Comparison of ENCODE assay signal across 27 cellular contexts in the genomic region with DNA sequence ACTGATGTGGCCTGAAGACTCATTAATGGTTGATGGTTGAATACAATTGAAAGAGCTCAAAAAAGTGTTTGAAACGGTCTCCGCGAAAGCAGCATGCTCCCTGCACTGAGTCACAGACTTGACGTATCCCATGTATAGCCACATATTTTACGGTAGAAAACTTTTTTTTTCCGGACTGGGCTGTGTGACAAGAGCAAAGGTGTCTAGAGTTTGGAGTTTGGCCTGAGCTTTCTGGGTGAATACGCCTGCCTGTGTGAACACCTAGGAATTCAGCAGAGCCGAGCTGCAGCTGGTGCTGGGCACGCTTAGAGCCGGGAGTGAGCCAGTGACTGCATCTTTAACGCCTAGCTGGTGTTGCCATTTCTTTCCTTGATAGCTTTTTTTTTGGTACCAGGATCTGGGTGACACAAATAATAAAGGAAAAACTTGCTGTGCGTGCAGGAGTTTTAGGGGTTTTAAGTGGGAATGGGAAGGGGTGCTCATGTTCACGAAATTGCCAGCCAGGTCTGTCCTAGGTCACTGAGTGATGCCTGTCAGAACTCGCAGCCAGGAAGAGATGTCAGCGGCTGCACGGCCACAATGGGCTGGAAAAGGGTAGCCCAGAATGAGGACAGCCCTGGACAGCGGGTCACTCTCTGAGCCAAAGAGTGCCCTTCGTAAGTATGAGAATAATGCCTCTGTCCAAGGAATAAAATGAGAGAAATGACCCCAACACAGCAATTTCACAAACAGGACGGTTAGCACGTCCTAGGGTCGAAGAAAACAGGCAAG.
"Had no signal": no experiment of that assay in that cellular context is flagged by ENCODE, and none has a peak within 500 bp of the region (broad histone marks: within the 10 kb centered on the region; RNA-seq: fewer than 3 reads in every experiment).

No MANE protein-coding gene starts in this region.

- H3K36me3 Mint-ChIP-seq: natural killer cell had no signal

- H3K4me2 ChIP-seq: hepatocyte had no signal

- H3K27me3 Mint-ChIP-seq: activated CD4-positive, alpha-beta memory T cell treated with anti-CD3 and anti-CD28 coated beads for 36 hours; activated naive CD8-positive, alpha-beta T cell treated with anti-CD3 and anti-CD28 coated beads, Interleukin-2, amount 50 U/mL, for 24 hours; central memory CD8-positive, alpha-beta T cell had no signal

- ATAC-seq: activated naive CD8-positive, alpha-beta T cell treated with anti-CD3 and anti-CD28 coated beads, Interleukin-2, amount 50 U/mL, for 24 hours; left ventricle myocardium superior; natural killer cell had no signal

- H3K27ac ChIP-seq: breast epithelium, colonic mucosa, hepatocyte, neutrophil, sigmoid colon, thoracic aorta, upper lobe of left lung had no signal

- H3K9me3 ChIP-seq: breast epithelium, colonic mucosa, neutrophil, sigmoid colon, thoracic aorta, upper lobe of left lung had no signal

- H3K27me3 ChIP-seq: breast epithelium, colonic mucosa, hepatocyte, neutrophil, sigmoid colon, upper lobe of left lung had no signal

- H3K4me3 Mint-ChIP-seq: activated CD4-positive, alpha-beta memory T cell treated with anti-CD3 and anti-CD28 coated beads for 36 hours; activated naive CD8-positive, alpha-beta T cell treated with anti-CD3 and anti-CD28 coated beads, Interleukin-2, amount 50 U/mL, for 24 hours; activated T-helper 1 cell treated with anti-CD3 and anti-CD28 coated beads, Interleukin-12 subunit alpha, Interleukin-12 subunit beta, Interleukin-2, Interleukin-4 antibody, amounts not matched to agents 30 ng/mL and 10 ng/mL and 1 ng/mL, durations not matched to agents 14 hours and 24 hours and 36 hours; central memory CD8-positive, alpha-beta T cell; immature natural killer cell; natural killer cell; T-helper 1 cell treated with Interleukin-12 subunit alpha and Interleukin-12 subunit beta and Interleukin-4 antibody, amounts not matched to agents 30 μg/mL and 1 μg/mL, for 36 hours had no signal

- DNase-seq: activated CD4-positive, alpha-beta memory T cell treated with anti-CD3 and anti-CD28 coated beads for 36 hours; activated CD4-positive, alpha-beta T cell treated with anti-CD3 and anti-CD28 coated beads for 48 hours; activated CD4-positive, CD25-positive, alpha-beta regulatory T cell; activated gamma-delta T cell; activated naive CD4-positive, alpha-beta T cell treated with anti-CD3 and anti-CD28 coated beads, Interleukin-2, amount 50 U/mL, for 16 hours; activated naive CD8-positive, alpha-beta T cell treated with anti-CD3 and anti-CD28 coated beads, Interleukin-2, amount 50 U/mL, for 24 hours; colonic mucosa; erythroblast; foreskin fibroblast; immature natural killer cell; kidney glomerular epithelial cell; left ventricle myocardium superior; midbrain; natural killer cell; sigmoid colon; stimulated activated CD4-positive, alpha-beta T cell treated with anti-CD3 and anti-CD28 coated beads, Interleukin-2, amount 100 ng/mL, for 48 hours; stimulated activated naive CD4-positive, alpha-beta T cell treated with Interleukin-2 at 50 U/mL for 16 hours; T1000; upper lobe of left lung had no signal

- H3K4me1 ChIP-seq: breast epithelium, colonic mucosa, upper lobe of left lung had no signal

- H3K36me3 ChIP-seq: breast epithelium, colonic mucosa, upper lobe of left lung had no signal

- FAIRE-seq: endometrium had no signal

- H3K27ac Mint-ChIP-seq: activated CD4-positive, alpha-beta memory T cell treated with anti-CD3 and anti-CD28 coated beads for 36 hours; activated naive CD8-positive, alpha-beta T cell treated with anti-CD3 and anti-CD28 coated beads, Interleukin-2, amount 50 U/mL, for 24 hours; activated T-helper 1 cell treated with anti-CD3 and anti-CD28 coated beads, Interleukin-12 subunit alpha, Interleukin-12 subunit beta, Interleukin-2, Interleukin-4 antibody, amounts not matched to agents 30 ng/mL and 10 ng/mL and 1 ng/mL, durations not matched to agents 14 hours and 24 hours and 36 hours; immature natural killer cell; natural killer cell; T-helper 1 cell treated with Interleukin-12 subunit alpha and Interleukin-12 subunit beta and Interleukin-4 antibody, amounts not matched to agents 30 μg/mL and 1 μg/mL, for 36 hours had no signal

- H2AFZ ChIP-seq: hepatocyte had no signal

- H3K9me3 Mint-ChIP-seq: activated CD4-positive, alpha-beta memory T cell treated with anti-CD3 and anti-CD28 coated beads for 36 hours; activated naive CD8-positive, alpha-beta T cell treated with anti-CD3 and anti-CD28 coated beads, Interleukin-2, amount 50 U/mL, for 24 hours; activated T-helper 1 cell treated with anti-CD3 and anti-CD28 coated beads, Interleukin-12 subunit alpha, Interleukin-12 subunit beta, Interleukin-2, Interleukin-4 antibody, amounts not matched to agents 30 ng/mL and 10 ng/mL and 1 ng/mL, durations not matched to agents 14 hours and 24 hours and 36 hours; central memory CD8-positive, alpha-beta T cell; immature natural killer cell; natural killer cell; T-helper 1 cell treated with Interleukin-12 subunit alpha and Interleukin-12 subunit beta and Interleukin-4 antibody, amounts not matched to agents 30 μg/mL and 1 μg/mL, for 36 hours had no signal

- H3K4me3 ChIP-seq: breast epithelium, colonic mucosa, hepatocyte, sigmoid colon, thoracic aorta, upper lobe of left lung had no signal
